In genomic region chr9:92265159-92265558, GRCh38 we compare ENCODE assay signal across 1 cellular context.
TF ChIP-seq lines count a peak whose summit lies in the region.

No MANE protein-coding gene starts in this region.

TF ChIP-seq in GM23338, 12 proteins besides CTCF, POLR2A, EP300 and RAD21:
- TF ChIP-seq STAT1 (IDR thresholded peaks at IDR 0.05; ENCODE audit: unreplicated experiment) (no peak), ZNF114 (CRISPR knock-in tag; IDR thresholded peaks at IDR 0.05) (no peak), ZNF331 (CRISPR knock-in tag; IDR thresholded peaks at IDR 0.05; ENCODE audit: low read depth) (no peak), CREB1 (CRISPR knock-in tag; IDR thresholded peaks at IDR 0.05; ENCODE audit: low read depth) (no peak), EZH2 (IDR thresholded peaks at IDR 0.05; ENCODE audit: low read depth, unreplicated experiment) (no peak), EZH2phosphoT487 (IDR thresholded peaks at IDR 0.05; ENCODE audit: unreplicated experiment) (no peak)
- TF ChIP-seq, protein P1, sequence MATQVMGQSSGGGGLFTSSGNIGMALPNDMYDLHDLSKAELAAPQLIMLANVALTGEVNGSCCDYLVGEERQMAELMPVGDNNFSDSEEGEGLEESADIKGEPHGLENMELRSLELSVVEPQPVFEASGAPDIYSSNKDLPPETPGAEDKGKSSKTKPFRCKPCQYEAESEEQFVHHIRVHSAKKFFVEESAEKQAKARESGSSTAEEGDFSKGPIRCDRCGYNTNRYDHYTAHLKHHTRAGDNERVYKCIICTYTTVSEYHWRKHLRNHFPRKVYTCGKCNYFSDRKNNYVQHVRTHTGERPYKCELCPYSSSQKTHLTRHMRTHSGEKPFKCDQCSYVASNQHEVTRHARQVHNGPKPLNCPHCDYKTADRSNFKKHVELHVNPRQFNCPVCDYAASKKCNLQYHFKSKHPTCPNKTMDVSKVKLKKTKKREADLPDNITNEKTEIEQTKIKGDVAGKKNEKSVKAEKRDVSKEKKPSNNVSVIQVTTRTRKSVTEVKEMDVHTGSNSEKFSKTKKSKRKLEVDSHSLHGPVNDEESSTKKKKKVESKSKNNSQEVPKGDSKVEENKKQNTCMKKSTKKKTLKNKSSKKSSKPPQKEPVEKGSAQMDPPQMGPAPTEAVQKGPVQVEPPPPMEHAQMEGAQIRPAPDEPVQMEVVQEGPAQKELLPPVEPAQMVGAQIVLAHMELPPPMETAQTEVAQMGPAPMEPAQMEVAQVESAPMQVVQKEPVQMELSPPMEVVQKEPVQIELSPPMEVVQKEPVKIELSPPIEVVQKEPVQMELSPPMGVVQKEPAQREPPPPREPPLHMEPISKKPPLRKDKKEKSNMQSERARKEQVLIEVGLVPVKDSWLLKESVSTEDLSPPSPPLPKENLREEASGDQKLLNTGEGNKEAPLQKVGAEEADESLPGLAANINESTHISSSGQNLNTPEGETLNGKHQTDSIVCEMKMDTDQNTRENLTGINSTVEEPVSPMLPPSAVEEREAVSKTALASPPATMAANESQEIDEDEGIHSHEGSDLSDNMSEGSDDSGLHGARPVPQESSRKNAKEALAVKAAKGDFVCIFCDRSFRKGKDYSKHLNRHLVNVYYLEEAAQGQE (IDR thresholded peaks at IDR 0.05; ENCODE audit: unreplicated experiment), result no peak
